1 cellular context compared by ENCODE assay signal in the genomic region with DNA sequence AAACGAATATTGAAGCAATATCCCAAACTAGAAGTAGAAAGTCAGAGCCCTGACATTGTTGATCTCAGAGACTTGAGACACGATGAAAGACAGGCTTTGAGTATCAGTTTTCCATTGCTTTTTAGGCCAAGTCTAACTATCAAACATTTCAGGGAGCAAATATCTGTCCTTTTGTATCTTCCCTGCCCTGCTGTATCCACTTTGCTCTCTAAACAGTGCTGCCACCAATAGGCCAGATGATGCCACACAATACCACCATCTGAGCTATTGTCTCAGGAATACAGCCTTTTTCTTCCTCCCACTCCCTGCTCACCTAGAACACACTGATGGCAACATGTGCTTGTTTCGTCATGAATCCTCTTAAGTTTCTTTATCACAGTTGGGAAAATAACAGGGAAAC.
TF ChIP-seq lines count a peak whose summit lies in the region.

No MANE protein-coding gene starts in this region.

TF ChIP-seq in SK-N-SH, 30 proteins besides CTCF, POLR2A, EP300 and RAD21 (continued from another document):
- TF ChIP-seq, protein P1, sequence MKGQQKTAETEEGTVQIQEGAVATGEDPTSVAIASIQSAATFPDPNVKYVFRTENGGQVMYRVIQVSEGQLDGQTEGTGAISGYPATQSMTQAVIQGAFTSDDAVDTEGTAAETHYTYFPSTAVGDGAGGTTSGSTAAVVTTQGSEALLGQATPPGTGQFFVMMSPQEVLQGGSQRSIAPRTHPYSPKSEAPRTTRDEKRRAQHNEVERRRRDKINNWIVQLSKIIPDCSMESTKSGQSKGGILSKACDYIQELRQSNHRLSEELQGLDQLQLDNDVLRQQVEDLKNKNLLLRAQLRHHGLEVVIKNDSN (IDR thresholded peaks at IDR 0.05; ENCODE audit: borderline replicate concordance, low read depth): no peak
- no peak for TF ChIP-seq GABPA (IDR thresholded peaks at IDR 0.05; ENCODE audit: low read depth)
- TF ChIP-seq NRF1 (IDR thresholded peaks at IDR 0.05; ENCODE audit: low read depth, low read length): no peak
- no peak for TF ChIP-seq MXI1 (IDR thresholded peaks at IDR 0.05; ENCODE audit: low read depth, low read length)
- TF ChIP-seq TAF1 (IDR thresholded peaks at IDR 0.05; ENCODE audit: borderline replicate concordance, low read depth, low read length): no peak
- TF ChIP-seq, protein P2, sequence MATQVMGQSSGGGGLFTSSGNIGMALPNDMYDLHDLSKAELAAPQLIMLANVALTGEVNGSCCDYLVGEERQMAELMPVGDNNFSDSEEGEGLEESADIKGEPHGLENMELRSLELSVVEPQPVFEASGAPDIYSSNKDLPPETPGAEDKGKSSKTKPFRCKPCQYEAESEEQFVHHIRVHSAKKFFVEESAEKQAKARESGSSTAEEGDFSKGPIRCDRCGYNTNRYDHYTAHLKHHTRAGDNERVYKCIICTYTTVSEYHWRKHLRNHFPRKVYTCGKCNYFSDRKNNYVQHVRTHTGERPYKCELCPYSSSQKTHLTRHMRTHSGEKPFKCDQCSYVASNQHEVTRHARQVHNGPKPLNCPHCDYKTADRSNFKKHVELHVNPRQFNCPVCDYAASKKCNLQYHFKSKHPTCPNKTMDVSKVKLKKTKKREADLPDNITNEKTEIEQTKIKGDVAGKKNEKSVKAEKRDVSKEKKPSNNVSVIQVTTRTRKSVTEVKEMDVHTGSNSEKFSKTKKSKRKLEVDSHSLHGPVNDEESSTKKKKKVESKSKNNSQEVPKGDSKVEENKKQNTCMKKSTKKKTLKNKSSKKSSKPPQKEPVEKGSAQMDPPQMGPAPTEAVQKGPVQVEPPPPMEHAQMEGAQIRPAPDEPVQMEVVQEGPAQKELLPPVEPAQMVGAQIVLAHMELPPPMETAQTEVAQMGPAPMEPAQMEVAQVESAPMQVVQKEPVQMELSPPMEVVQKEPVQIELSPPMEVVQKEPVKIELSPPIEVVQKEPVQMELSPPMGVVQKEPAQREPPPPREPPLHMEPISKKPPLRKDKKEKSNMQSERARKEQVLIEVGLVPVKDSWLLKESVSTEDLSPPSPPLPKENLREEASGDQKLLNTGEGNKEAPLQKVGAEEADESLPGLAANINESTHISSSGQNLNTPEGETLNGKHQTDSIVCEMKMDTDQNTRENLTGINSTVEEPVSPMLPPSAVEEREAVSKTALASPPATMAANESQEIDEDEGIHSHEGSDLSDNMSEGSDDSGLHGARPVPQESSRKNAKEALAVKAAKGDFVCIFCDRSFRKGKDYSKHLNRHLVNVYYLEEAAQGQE (IDR thresholded peaks at IDR 0.05; ENCODE audit: low read depth, low read length): no peak
- no peak for TF ChIP-seq EZH2phosphoT487 (IDR thresholded peaks at IDR 0.05; ENCODE audit: borderline replicate concordance, low read depth)
